7 cellular contexts compared by ENCODE assay signal in the genomic region with DNA sequence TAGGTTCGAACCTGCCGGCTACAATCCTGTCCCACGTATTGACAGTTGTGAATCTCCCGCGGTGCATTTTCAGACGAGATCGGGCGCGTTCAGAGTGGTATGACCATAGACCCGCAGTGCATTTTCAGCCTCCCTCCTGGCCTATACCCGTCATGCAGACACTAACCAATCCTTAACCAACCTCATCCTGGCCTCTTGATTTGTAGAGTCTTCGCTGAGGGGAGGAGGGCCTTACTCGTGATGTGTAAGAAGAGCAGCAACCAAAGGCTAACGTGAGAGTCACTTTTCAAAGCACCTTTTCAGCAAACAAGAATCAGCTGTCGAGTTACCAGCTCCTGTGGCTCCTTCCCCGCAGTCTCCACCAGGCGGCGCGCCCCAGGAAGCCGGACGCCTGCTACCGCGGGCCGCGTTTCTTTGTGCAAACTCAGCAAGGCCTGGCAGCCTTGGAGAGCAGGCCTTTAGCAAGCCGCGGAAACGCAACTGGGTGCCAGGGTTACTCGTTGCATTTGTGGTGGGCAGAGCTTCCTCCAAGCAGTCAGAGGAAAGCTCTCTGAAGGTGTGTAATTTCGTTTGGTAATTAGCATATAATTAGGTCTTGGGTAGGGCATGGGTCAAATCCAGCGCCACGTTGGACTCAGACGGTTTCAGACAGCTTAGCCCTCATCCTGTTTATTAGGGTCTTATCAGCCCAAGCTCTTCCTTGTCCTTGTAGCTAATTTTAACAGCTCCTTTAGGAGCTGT.
A peak's percentile ranks its signal among the peaks of the same experiment; 100 is the strongest.
DNase-seq lines count a peak whose midpoint lies in the region; ATAC-seq and TF ChIP-seq lines count a peak whose summit lies in the region.

No MANE protein-coding gene starts in this region.

- ATAC-seq in GM18498 (IDR thresholded peaks at IDR 0.05; ENCODE audit: unreplicated experiment) (peak; percentile 92), HG03280 (IDR thresholded peaks at IDR 0.05; ENCODE audit: unreplicated experiment) (peak; percentile 91), lung (ENCODE audit: insufficient read depth, low FRiP score) (peak; percentile 91)

- peak; percentile 75 for DNase-seq in NCI-H510A treated with DMSO at 0.1 percent for 48 hours (lab: John Stamatoyannopoulos, UW)
- peak; percentile 86 for DNase-seq in activated CD4-positive, alpha-beta T cell treated with anti-CD3 and anti-CD28 coated beads, Interleukin-2, amount 50 U/mL, for 1 hour
- peak; percentile 89 for DNase-seq in lung (ENCODE audit: low spot score)
- DNase-seq in stimulated activated CD4-positive, alpha-beta T cell treated with anti-CD3 and anti-CD28 coated beads, TNF-alpha, amount 100 ng/mL, for 4 hours (ENCODE audit: low read depth in 3 of 3): peak; percentile 69 to 78 (median 72)

- H3K9ac ChIP-seq in duodenal mucosa (ENCODE audit: low read depth in 1 of 2, low read length in 2 of 2): peak overlapping the region in 1 of 2 donors; percentile 39

- TF ChIP-seq CTCF in lung (IDR thresholded peaks at IDR 0.05; ENCODE audit: control extremely low read depth, extremely low read depth): peak; percentile 77

- H3K4me3 ChIP-seq in duodenal mucosa (ENCODE audit: low read depth in 1 of 2, low read length in 2 of 2): peak overlapping the region; percentile 5 to 45
- no peak overlapping the region for H3K4me3 ChIP-seq in lung

- H3K27ac ChIP-seq in duodenal mucosa (ENCODE audit: low read depth, low read length) (no peak overlapping the region), lung (ENCODE audit: low read depth in 1 of 2, low read length in 1 of 2) (no peak overlapping the region)

- WGBS in lung, 2 donors: 15 to 18% methylated on average over 33 of the region's 33 CpGs

- H3K27me3 ChIP-seq in duodenal mucosa (ENCODE audit: control insufficient read depth in 1 of 2, insufficient read depth in 2 of 2, low read length in 2 of 2): no peaks in the 10 kb centered on the region
- peaks cover 2% of the 10 kb centered on the region for H3K27me3 ChIP-seq in lung (ENCODE audit: control insufficient read depth, insufficient read depth)

- H3K36me3 ChIP-seq in duodenal mucosa (ENCODE audit: control insufficient read depth in 1 of 2, insufficient read depth in 2 of 2, low read length in 2 of 2): no peaks in the 10 kb centered on the region
- H3K36me3 ChIP-seq in lung (ENCODE audit: control insufficient read depth in 2 of 2, insufficient read depth in 2 of 2, low read length in 2 of 2): no peaks in the 10 kb centered on the region

- peaks cover 18 to 25% of the 10 kb centered on the region in 2 donors for H3K4me1 ChIP-seq in duodenal mucosa (ENCODE audit: control insufficient read depth in 1 of 2, insufficient read depth in 2 of 2, low read length in 2 of 2)
- peaks cover 0 to 3% of the 10 kb centered on the region in 2 donors for H3K4me1 ChIP-seq in lung (ENCODE audit: control insufficient read depth in 2 of 2, insufficient read depth in 2 of 2, low read length in 2 of 2)

- no peaks in the 10 kb centered on the region for H3K9me3 ChIP-seq in duodenal mucosa (ENCODE audit: control insufficient read depth in 1 of 2, low read length in 2 of 2)
- H3K9me3 ChIP-seq in lung (ENCODE audit: control insufficient read depth in 2 of 2, insufficient read depth in 1 of 2, low read length in 1 of 2): no peaks in the 10 kb centered on the region
